Comparison of ENCODE assay signal across 34 cellular contexts in the genomic region with DNA sequence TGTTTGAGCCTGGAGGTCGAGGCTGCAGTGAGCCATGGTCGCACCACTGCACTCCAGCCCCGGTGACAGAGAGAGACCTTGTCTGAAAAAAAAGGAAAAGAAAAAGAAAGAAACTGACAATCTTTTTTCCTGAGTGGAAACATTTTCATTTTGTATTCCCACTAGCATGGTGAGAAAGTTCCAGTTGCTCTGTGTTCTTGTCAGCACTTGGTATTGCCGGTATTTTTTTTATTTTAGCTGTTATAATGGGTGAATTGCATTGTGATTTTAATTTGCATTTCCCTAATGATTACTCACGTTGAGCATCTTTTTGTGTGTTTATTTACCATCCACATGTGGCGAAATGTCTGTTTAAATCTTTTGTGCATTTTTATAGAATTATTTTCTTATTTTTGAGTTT. TPM values are rescaled to one million over a fixed set of nuclear protein-coding genes. Genes with fewer than 3 reads are reported as not detected.
"Had no signal": no experiment of that assay in that cellular context is flagged by ENCODE, and none has a peak within 500 bp of the region (broad histone marks: within the 10 kb centered on the region; RNA-seq: fewer than 3 reads in every experiment).

No MANE protein-coding gene starts in this region.

- H3K27me3 ChIP-seq: adrenal gland, ascending aorta, body of pancreas, brain microvascular endothelial cell, breast epithelium, cardiac muscle cell had no signal

- ATAC-seq: activated naive CD4-positive, alpha-beta T cell treated with anti-CD3 and anti-CD28 coated beads, Interleukin-2, amount 50 U/mL, for 72 hours; activated naive CD8-positive, alpha-beta T cell treated with anti-CD3 and anti-CD28 coated beads, Interleukin-2, amount 50 U/mL, for 24 hours; activated T-cell treated with anti-CD3 and anti-CD28 coated beads, Interleukin-2, amount 50 U/mL, for 4 hours; activated T-cell treated with anti-CD3 and anti-CD28 coated beads, Interleukin-2, amount 50 U/mL, for 72 hours; activated T-helper 17 cell treated with anti-CD3 and anti-CD28 coated beads, Interleukin-2, amount 50 U/mL, for 72 hours; body of pancreas had no signal

- H3K4me3 ChIP-seq: adrenal gland, ascending aorta, body of pancreas, breast epithelium, cardiac muscle cell had no signal

- H3K27ac ChIP-seq: adrenal gland, ascending aorta, body of pancreas, brain microvascular endothelial cell, breast epithelium, cardiac muscle cell had no signal

- H3K9me3 ChIP-seq: adrenal gland, ascending aorta, body of pancreas had no signal

- H3K36me3 ChIP-seq: adrenal gland, ascending aorta, brain microvascular endothelial cell, breast epithelium, cardiac muscle cell had no signal

- H3K4me1 ChIP-seq: adrenal gland, ascending aorta, body of pancreas, breast epithelium had no signal

- DNase-seq: activated effector memory CD4-positive, alpha-beta T cell treated with anti-CD3 and anti-CD28 coated beads, Interleukin-2, amount 50 U/mL, for 16 hours; activated effector memory CD4-positive, alpha-beta T cell treated with Interleukin-2 at 50 U/mL for 16 hours; activated gamma-delta T cell; activated gamma-delta T cell treated with Interleukin-2 at 50 U/mL for 16 hours; activated naive CD4-positive, alpha-beta T cell; activated naive CD4-positive, alpha-beta T cell treated with anti-CD3 and anti-CD28 coated beads for 36 hours; activated naive CD4-positive, alpha-beta T cell treated with anti-CD3 and anti-CD28 coated beads, Interleukin-2, amount 10 ng/mL, durations not matched to agents 7 days and 5 days; activated naive CD4-positive, alpha-beta T cell treated with anti-CD3 and anti-CD28 coated beads, Interleukin-2, amount 50 U/mL, for 16 hours; activated naive CD4-positive, alpha-beta T cell treated with Interleukin-2 at 50 U/mL for 16 hours; activated naive CD8-positive, alpha-beta T cell treated with anti-CD3 and anti-CD28 coated beads for 36 hours; activated naive CD8-positive, alpha-beta T cell treated with anti-CD3 and anti-CD28 coated beads, Interleukin-2, amount 10 ng/mL, durations not matched to agents 7 days and 5 days; activated naive CD8-positive, alpha-beta T cell treated with anti-CD3 and anti-CD28 coated beads, Interleukin-2, amount 50 U/mL, for 24 hours; activated T-cell treated with anti-CD3 and anti-CD28 coated beads, Interleukin-2, amount 50 U/mL, for 1 hour; activated T-cell treated with anti-CD3 and anti-CD28 coated beads, Interleukin-2, amount 50 U/mL, for 24 hours; activated T-cell treated with anti-CD3 and anti-CD28 coated beads, Interleukin-2, amount 50 U/mL, for 4 hours; activated T-cell treated with anti-CD3 and anti-CD28 coated beads, Interleukin-2, amount 50 U/mL, for 48 hours; activated T-cell treated with anti-CD3 and anti-CD28 coated beads, Interleukin-2, amount 50 U/mL, for 72 hours; adrenal gland; amniotic stem cell; amygdala; anterior cingulate cortex; aorta; body of pancreas; brain microvascular endothelial cell; caudate nucleus; central memory CD4-positive, alpha-beta T cell; cerebellar nuclear complex had no signal

- FAIRE-seq: astrocyte, bronchial epithelial cell had no signal

RNA-seq across cellular contexts. Expression of a gene that starts 25.6 kb away (rescaled TPM):
- total RNA-seq: activated naive CD4-positive, alpha-beta T cell treated with anti-CD3 and anti-CD28 coated beads for 36 hours; activated naive CD8-positive, alpha-beta T cell treated with anti-CD3 and anti-CD28 coated beads, Interleukin-2, amount 10 ng/mL, durations not matched to agents 7 days and 5 days had no signal
